Comparison of ENCODE assay signal across 1 cellular context in genomic region chr17:17028059-17028877, GRCh38.
A peak's percentile ranks its signal among the peaks of the same experiment; 100 is the strongest.
TF ChIP-seq lines count a peak whose summit lies in the region.

No MANE protein-coding gene starts in this region.

TF ChIP-seq in HepG2, 621 proteins besides CTCF, POLR2A, EP300 and RAD21 (continued from another document and continues in another):
- TF ChIP-seq ZNF281 (CRISPR knock-in tag; IDR thresholded peaks at IDR 0.05; ENCODE audit: borderline replicate concordance) (peak; percentile 43; the same call in 1 of the 2 replicates), MAZ (IDR thresholded peaks at IDR 0.05; ENCODE audit: borderline replicate concordance, low read depth, low read length) (no peak), MAZ (CRISPR knock-in tag; IDR thresholded peaks at IDR 0.05; ENCODE audit: low read depth) (peak; percentile 40; the same call in 1 of the 2 replicates), TRAFD1 (CRISPR knock-in tag; IDR thresholded peaks at IDR 0.05; ENCODE audit: borderline replicate concordance) (0 out of 2 replicates have a peak, but pooled peaks have one; percentile 13), TFDP1 (CRISPR knock-in tag; IDR thresholded peaks at IDR 0.05; ENCODE audit: borderline replicate concordance) (peak; percentile 53; the same call in 1 of the 2 replicates), ISL2 (CRISPR knock-in tag; IDR thresholded peaks at IDR 0.05) (no peak), ZNF20 (CRISPR knock-in tag; IDR thresholded peaks at IDR 0.05) (no peak), MBNL3 (CRISPR knock-in tag; conservative IDR thresholded peaks at IDR 0.05) (no peak), ATF5 (CRISPR knock-in tag; IDR thresholded peaks at IDR 0.05; ENCODE audit: low read depth) (0 out of 2 replicates have a peak, but pooled peaks have one; percentile 30), ZMYM3 (CRISPR knock-in tag; IDR thresholded peaks at IDR 0.05) (peak; percentile 43; the same call in 1 of the 2 replicates), DMAP1 (CRISPR knock-in tag; IDR thresholded peaks at IDR 0.05) (peak; percentile 66), ZNF274 (CRISPR knock-in tag; IDR thresholded peaks at IDR 0.05) (peak; percentile 59; the same call in 1 of the 2 replicates), ZNF629 (CRISPR knock-in tag; conservative IDR thresholded peaks at IDR 0.05) (no peak), ZNF17 (CRISPR knock-in tag; IDR thresholded peaks at IDR 0.05) (no peak), ZFP91 (CRISPR knock-in tag; IDR thresholded peaks at IDR 0.05; ENCODE audit: borderline replicate concordance) (peak; percentile 32; the same call in 1 of the 2 replicates), TFAP4 (IDR thresholded peaks at IDR 0.05; ENCODE audit: borderline replicate concordance, low read depth) (peak; percentile 85; the same call in 1 of the 2 replicates), ATF4 (CRISPR knock-in tag; IDR thresholded peaks at IDR 0.05) (peak in 1 of 2 experiments; percentile 94; a peak in 2 of 4 replicates), ZNF550 (CRISPR knock-in tag; IDR thresholded peaks at IDR 0.05; ENCODE audit: borderline replicate concordance) (peak; percentile 49; the same call in 1 of the 2 replicates), ZNF772 (CRISPR knock-in tag; IDR thresholded peaks at IDR 0.05) (0 out of 2 replicates have a peak, but pooled peaks have one; percentile 39), ZNF343 (CRISPR knock-in tag; IDR thresholded peaks at IDR 0.05) (0 out of 2 replicates have a peak, but pooled peaks have one; percentile 51), HDAC1 (CRISPR knock-in tag; IDR thresholded peaks at IDR 0.05) (peak; percentile 84), FOXC1 (CRISPR knock-in tag; IDR thresholded peaks at IDR 0.05; ENCODE audit: borderline replicate concordance) (peak; percentile 89), ZNF782 (CRISPR knock-in tag; IDR thresholded peaks at IDR 0.05; ENCODE audit: borderline replicate concordance) (peak; percentile 97; the same call in 1 of the 2 replicates), ZNF225 (CRISPR knock-in tag; IDR thresholded peaks at IDR 0.05) (0 out of 2 replicates have a peak, but pooled peaks have one; percentile 31), MNT (IDR thresholded peaks at IDR 0.05) (peak; percentile 75), DBP (CRISPR knock-in tag; IDR thresholded peaks at IDR 0.05; ENCODE audit: not compliant biosample characterization) (no peak), FOXM1 (CRISPR knock-in tag; IDR thresholded peaks at IDR 0.05) (no peak), TERF1 (CRISPR knock-in tag; IDR thresholded peaks at IDR 0.05) (no peak), ZNF350 (CRISPR knock-in tag; IDR thresholded peaks at IDR 0.05; ENCODE audit: borderline replicate concordance, low read depth) (peak; percentile 57; the same call in 1 of the 2 replicates), ZNF574 (CRISPR knock-in tag; IDR thresholded peaks at IDR 0.05) (peak; percentile 33; the same call in 1 of the 2 replicates), ZNF724P (CRISPR knock-in tag; IDR thresholded peaks at IDR 0.05; ENCODE audit: borderline replicate concordance) (peak; percentile 83), DMTF1 (CRISPR knock-in tag; IDR thresholded peaks at IDR 0.05) (no peak), PRMT3 (CRISPR knock-in tag; IDR thresholded peaks at IDR 0.05; ENCODE audit: borderline replicate concordance, low read depth) (no peak), AGO2 (optimal IDR thresholded peaks at IDR 0.05; ENCODE audit: low read depth, low read length) (no peak), RXRB (CRISPR knock-in tag; IDR thresholded peaks at IDR 0.05; ENCODE audit: borderline replicate concordance) (peak; percentile 71; the same call in 1 of the 2 replicates), SSRP1 (CRISPR knock-in tag; IDR thresholded peaks at IDR 0.05) (no peak), ZNF691 (CRISPR knock-in tag; IDR thresholded peaks at IDR 0.05; ENCODE audit: borderline replicate concordance, low read depth) (peak; percentile 86)
